21 cellular contexts compared by ENCODE assay signal in the genomic region with DNA sequence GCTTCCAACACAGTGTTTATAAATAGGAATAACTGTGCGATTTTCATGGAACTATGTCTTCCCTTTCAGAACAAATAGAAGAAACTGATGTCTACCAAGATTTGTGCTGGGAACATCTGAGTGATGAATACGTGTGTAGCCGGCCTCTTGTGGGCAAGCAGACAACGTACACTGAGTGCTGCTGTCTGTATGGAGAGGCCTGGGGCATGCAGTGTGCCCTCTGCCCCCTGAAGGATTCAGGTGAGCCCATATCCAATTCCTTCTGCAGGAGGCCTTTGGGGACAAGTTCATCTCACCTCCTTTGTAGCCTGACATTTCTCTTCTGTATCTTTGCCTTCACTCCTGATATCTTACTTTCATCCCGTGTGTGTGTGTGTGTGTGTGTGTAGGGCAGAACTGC.
"Had no signal": no experiment of that assay in that cellular context is flagged by ENCODE, and none has a peak within 500 bp of the region (broad histone marks: within the 10 kb centered on the region; RNA-seq: fewer than 3 reads in every experiment).

No MANE protein-coding gene starts in this region.

- H3K27ac ChIP-seq: epithelial cell of prostate, left lung, right lobe of liver, upper lobe of left lung had no signal

- H3K4me1 ChIP-seq: left lung, right lobe of liver, upper lobe of left lung had no signal

- H3K27me3 Mint-ChIP-seq: progenitor cell of endocrine pancreas had no signal

- H3K4me3 ChIP-seq: left lung, right lobe of liver, smooth muscle cell, upper lobe of left lung had no signal

- DNase-seq: activated CD4-positive, alpha-beta T cell treated with anti-CD3 and anti-CD28 coated beads, Interleukin-2, amount 10 ng/mL, durations not matched to agents 24 days and 14 days; activated CD8-positive, alpha-beta T cell treated with anti-CD3 and anti-CD28 coated beads for 36 hours; activated naive CD4-positive, alpha-beta T cell treated with anti-CD3 and anti-CD28 coated beads for 36 hours; activated T-cell treated with anti-CD3 and anti-CD28 coated beads, Interleukin-2, amount 50 U/mL, for 1 hour; cerebellar nuclear complex; dermis blood vessel endothelial cell; foreskin melanocyte; head of caudate nucleus; kidney; left lung; right lobe of liver; stimulated activated CD4-positive, alpha-beta T cell treated with anti-CD3 and anti-CD28 coated beads, Interleukin-4, amount 100 ng/mL, for 1 hour; stimulated activated naive CD8-positive, alpha-beta T cell treated with anti-CD3 and anti-CD28 coated beads, Interleukin-15, amount 100 ng/mL, for 72 hours; upper lobe of left lung had no signal

- H3K36me3 ChIP-seq: left lung, right lobe of liver, upper lobe of left lung had no signal

- H3K4me1 Mint-ChIP-seq: activated CD4-positive, alpha-beta T cell treated with anti-CD3 and anti-CD28 coated beads, Interleukin-2, amount 10 ng/mL, durations not matched to agents 24 days and 14 days; neural crest cell; stimulated activated naive CD8-positive, alpha-beta T cell treated with anti-CD3 and anti-CD28 coated beads, Interleukin-15, amount 100 ng/mL, for 72 hours had no signal

- H3K4me3 Mint-ChIP-seq: activated CD4-positive, alpha-beta T cell treated with anti-CD3 and anti-CD28 coated beads, Interleukin-2, amount 10 ng/mL, durations not matched to agents 24 days and 14 days; activated CD8-positive, alpha-beta T cell treated with anti-CD3 and anti-CD28 coated beads for 36 hours; activated naive CD4-positive, alpha-beta T cell treated with anti-CD3 and anti-CD28 coated beads for 36 hours; neural crest cell; stimulated activated naive CD8-positive, alpha-beta T cell treated with anti-CD3 and anti-CD28 coated beads, Interleukin-15, amount 100 ng/mL, for 72 hours; T-helper 2 cell treated with Interferon-gamma antibody and Interleukin-4, amounts not matched to agents 5 μg/mL and 100 μg/mL, for 36 hours; WTC11 had no signal

- H3K36me3 Mint-ChIP-seq: WTC11 had no signal

- H3K9me3 Mint-ChIP-seq: activated CD4-positive, alpha-beta T cell treated with anti-CD3 and anti-CD28 coated beads, Interleukin-2, amount 10 ng/mL, durations not matched to agents 24 days and 14 days; activated CD8-positive, alpha-beta T cell treated with anti-CD3 and anti-CD28 coated beads for 36 hours; activated naive CD4-positive, alpha-beta T cell treated with anti-CD3 and anti-CD28 coated beads for 36 hours; activated T-helper 2 cell treated with anti-CD3 and anti-CD28 coated beads, Interferon-gamma antibody, Interleukin-2, Interleukin-4, amounts not matched to agents 10 μg/mL and 5 μg/mL and 100 μg/mL, durations not matched to agents 14 hours and 24 hours and 36 hours; neural crest cell; stimulated activated naive CD8-positive, alpha-beta T cell treated with anti-CD3 and anti-CD28 coated beads, Interleukin-15, amount 100 ng/mL, for 72 hours; WTC11 had no signal

- ATAC-seq: activated CD8-positive, alpha-beta T cell treated with anti-CD3 and anti-CD28 coated beads for 36 hours; left lung; right lobe of liver; stimulated activated naive CD8-positive, alpha-beta T cell treated with anti-CD3 and anti-CD28 coated beads, Interleukin-15, amount 100 ng/mL, for 72 hours; WTC11 had no signal

- H3K9me3 ChIP-seq: left lung, right lobe of liver, upper lobe of left lung had no signal

- H3K27me3 ChIP-seq: left lung, right lobe of liver, upper lobe of left lung had no signal

- H3K27ac Mint-ChIP-seq: activated CD4-positive, alpha-beta T cell treated with anti-CD3 and anti-CD28 coated beads, Interleukin-2, amount 10 ng/mL, durations not matched to agents 24 days and 14 days; activated CD8-positive, alpha-beta T cell treated with anti-CD3 and anti-CD28 coated beads for 36 hours; activated naive CD4-positive, alpha-beta T cell treated with anti-CD3 and anti-CD28 coated beads for 36 hours; activated T-helper 2 cell treated with anti-CD3 and anti-CD28 coated beads, Interferon-gamma antibody, Interleukin-2, Interleukin-4, amounts not matched to agents 10 μg/mL and 5 μg/mL and 100 μg/mL, durations not matched to agents 14 hours and 24 hours and 36 hours; progenitor cell of endocrine pancreas; T-helper 2 cell treated with Interferon-gamma antibody and Interleukin-4, amounts not matched to agents 5 μg/mL and 100 μg/mL, for 36 hours; WTC11 had no signal
